1 cellular context compared by ENCODE assay signal in the genomic region with DNA sequence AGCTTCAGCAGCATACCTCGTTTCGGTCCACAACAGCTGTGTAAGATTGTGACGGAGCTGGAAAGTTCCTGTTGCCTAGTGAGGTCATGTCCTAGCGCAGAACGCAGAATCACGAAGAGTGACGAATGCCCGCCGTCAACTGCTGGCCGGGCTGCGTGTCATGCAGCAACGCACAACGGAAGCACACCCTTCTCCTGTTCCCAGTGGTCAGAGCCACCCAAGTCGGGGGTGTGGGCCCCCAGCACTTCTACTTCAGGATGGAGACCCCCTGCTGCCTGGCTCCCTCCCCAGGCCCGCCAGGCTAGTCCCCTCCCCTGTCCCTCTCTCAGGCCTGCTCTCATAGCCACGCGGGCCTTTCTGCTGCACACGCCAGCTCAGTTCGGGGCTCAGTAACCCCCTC.
TF ChIP-seq lines count a peak whose summit lies in the region.

No MANE protein-coding gene starts in this region.

TF ChIP-seq in SK-N-SH, 30 proteins besides CTCF, POLR2A, EP300 and RAD21:
- TF ChIP-seq MEF2A (IDR thresholded peaks at IDR 0.05; ENCODE audit: borderline replicate concordance, low read depth) (no peak), SMC3 (IDR thresholded peaks at IDR 0.05; ENCODE audit: low read depth, low read length) (no peak), POLR2AphosphoS5 (IDR thresholded peaks at IDR 0.05; ENCODE audit: low read depth, low read length) (no peak), RFX5 (IDR thresholded peaks at IDR 0.05; ENCODE audit: low read length) (no peak), TAF1 (IDR thresholded peaks at IDR 0.05; ENCODE audit: borderline replicate concordance, low read depth, low read length) (no peak), TCF12 (IDR thresholded peaks at IDR 0.05) (no peak), GABPA (IDR thresholded peaks at IDR 0.05; ENCODE audit: low read depth) (no peak), YY1 (IDR thresholded peaks at IDR 0.05; ENCODE audit: low read depth) (no peak)
- TF ChIP-seq, protein P1, sequence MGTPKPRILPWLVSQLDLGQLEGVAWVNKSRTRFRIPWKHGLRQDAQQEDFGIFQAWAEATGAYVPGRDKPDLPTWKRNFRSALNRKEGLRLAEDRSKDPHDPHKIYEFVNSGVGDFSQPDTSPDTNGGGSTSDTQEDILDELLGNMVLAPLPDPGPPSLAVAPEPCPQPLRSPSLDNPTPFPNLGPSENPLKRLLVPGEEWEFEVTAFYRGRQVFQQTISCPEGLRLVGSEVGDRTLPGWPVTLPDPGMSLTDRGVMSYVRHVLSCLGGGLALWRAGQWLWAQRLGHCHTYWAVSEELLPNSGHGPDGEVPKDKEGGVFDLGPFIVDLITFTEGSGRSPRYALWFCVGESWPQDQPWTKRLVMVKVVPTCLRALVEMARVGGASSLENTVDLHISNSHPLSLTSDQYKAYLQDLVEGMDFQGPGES (IDR thresholded peaks at IDR 0.05; ENCODE audit: low read depth, low read length) = no peak
